Comparison of ENCODE assay signal across 34 cellular contexts in the genomic region with DNA sequence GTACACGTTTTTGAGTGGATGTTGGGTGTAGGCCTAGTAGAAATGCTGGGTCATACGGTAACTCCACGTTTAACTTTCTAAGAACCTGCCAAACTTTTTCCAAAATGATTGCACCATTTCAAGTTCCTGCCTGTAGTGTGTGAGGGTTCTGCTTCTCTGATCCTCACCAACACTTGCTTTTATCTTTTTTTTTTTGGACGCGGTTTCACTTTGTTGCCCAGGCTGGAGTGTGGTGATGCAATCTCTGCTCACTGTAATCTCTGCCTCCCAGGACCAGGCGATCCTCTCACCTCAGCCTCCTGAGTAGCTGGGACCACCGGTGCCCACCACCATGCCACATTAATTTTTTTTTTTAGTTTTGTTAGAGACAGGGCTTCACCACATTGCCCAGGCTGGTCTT. TPM values are rescaled to one million over a fixed set of nuclear protein-coding genes. Genes with fewer than 3 reads are reported as not detected.
DNase-seq lines count a peak whose midpoint lies in the region; ATAC-seq, FAIRE-seq and TF ChIP-seq lines count a peak whose summit lies in the region.
"Had no signal": no experiment of that assay in that cellular context is flagged by ENCODE, and none has a peak within 500 bp of the region (broad histone marks: within the 10 kb centered on the region; RNA-seq: fewer than 3 reads in every experiment).

No MANE protein-coding gene starts in this region.

- H3K4me3 ChIP-seq in A673 (ENCODE audit: low read depth, low read length, poor library complexity, severe bottlenecking) (no peak overlapping the region), GM23338 (no peak overlapping the region), kidney (ENCODE audit: low read length in 2 of 2) (no peak overlapping the region), small intestine (ENCODE audit: low read depth in 1 of 2, low read length in 2 of 2) (no peak overlapping the region)
- H3K4me3 ChIP-seq: right atrium auricular region, smooth muscle cell, thoracic aorta, uterus had no signal

- H3K36me3 Mint-ChIP-seq in GM23338 (ENCODE audit: low read depth), result peaks cover 81% of the 10 kb centered on the region

- WGBS in small intestine, 3 donors, result 79 to 86% (median 80%) methylated on average over 7 of the region's 7 CpGs

- H3K4me1 ChIP-seq in A673 (ENCODE audit: insufficient read depth, low read length, poor library complexity, severe bottlenecking), result peaks cover 14% of the 10 kb centered on the region
- H3K4me1 ChIP-seq in GM23338 (ENCODE audit: insufficient read depth), result peaks cover 6% of the 10 kb centered on the region; the same call in 1 of the 2 replicates
- no peaks in the 10 kb centered on the region for H3K4me1 ChIP-seq in kidney (ENCODE audit: control insufficient read depth in 1 of 2, insufficient read depth in 1 of 2, low read depth in 1 of 2, low read length in 2 of 2)
- H3K4me1 ChIP-seq in small intestine (ENCODE audit: control insufficient read depth in 2 of 2, insufficient read depth in 1 of 2, low read depth in 1 of 2, low read length in 1 of 2), result no peaks in the 10 kb centered on the region
- H3K4me1 ChIP-seq: parathyroid adenoma, right atrium auricular region, uterus had no signal

- peaks cover 25% of the 10 kb centered on the region for H3K4me1 Mint-ChIP-seq in GM23338

- H3K27me3 Mint-ChIP-seq in GM23338 (ENCODE audit: insufficient read depth, low read depth, poor library complexity), result peaks cover 17% of the 10 kb centered on the region
- H3K27me3 Mint-ChIP-seq: activated CD4-positive, alpha-beta memory T cell treated with anti-CD3 and anti-CD28 coated beads for 36 hours; CD8-positive, alpha-beta memory T cell; memory B cell; stimulated activated naive CD8-positive, alpha-beta T cell treated with anti-CD3 and anti-CD28 coated beads, Interleukin-15, amount 100 ng/mL, for 72 hours had no signal

- H2AFZ ChIP-seq in GM23338, result no peak overlapping the region
- H2AFZ ChIP-seq: parathyroid adenoma had no signal

- ATAC-seq in GM23338 (no peak), GM21619 (IDR thresholded peaks at IDR 0.05; ENCODE audit: unreplicated experiment) (no peak)
- ATAC-seq: left cardiac atrium; PC-3; SK-N-SH treated with all-trans-retinoic acid at 6 μM for 48 hours; stimulated activated naive CD8-positive, alpha-beta T cell treated with anti-CD3 and anti-CD28 coated beads, Interleukin-15, amount 100 ng/mL, for 72 hours had no signal

- H3F3A ChIP-seq in GM23338 (replicated peaks; ENCODE audit: low read depth), result no peaks in the 10 kb centered on the region; the same call in 1 of the 2 replicates

- H3K27ac Mint-ChIP-seq in GM23338, result 0 out of 2 replicates have a peak overlapping the region, but pooled peaks have one; percentile 67
- H3K27ac Mint-ChIP-seq: activated CD4-positive, alpha-beta memory T cell treated with anti-CD3 and anti-CD28 coated beads for 36 hours; activated naive CD4-positive, alpha-beta T cell treated with anti-CD3 and anti-CD28 coated beads for 36 hours; memory B cell; T-helper 1 cell treated with Interleukin-12 subunit alpha and Interleukin-12 subunit beta and Interleukin-4 antibody, amounts not matched to agents 30 μg/mL and 1 μg/mL, for 36 hours had no signal

- peaks cover 47% of the 10 kb centered on the region for H3K36me3 ChIP-seq in A673 (ENCODE audit: insufficient read depth, low read length, poor library complexity, severe bottlenecking)
- peaks cover 26% of the 10 kb centered on the region for H3K36me3 ChIP-seq in GM23338 (ENCODE audit: insufficient read depth)
- H3K36me3 ChIP-seq in kidney (ENCODE audit: control insufficient read depth in 1 of 2, insufficient read depth in 2 of 2, low read length in 2 of 2), result peaks cover 2 to 10% of the 10 kb centered on the region in 2 donors
- peaks cover 0 to 2% of the 10 kb centered on the region in 2 donors for H3K36me3 ChIP-seq in small intestine (ENCODE audit: control insufficient read depth in 2 of 2, insufficient read depth in 2 of 2, low read length in 2 of 2)
- H3K36me3 ChIP-seq: uterus had no signal

- FAIRE-seq in kidney (lab: Jason Lieb, UNC) (no peak), small intestine (lab: Jason Lieb, UNC) (no peak)
- FAIRE-seq: A204.1, endothelial cell of umbilical vein had no signal

- CTCF ChIA-PET in A673 (lab: Charles Lee), result interaction anchor here (0.7 kb wide), 1 partner anchor 80 kb away, joined by 5 read pairs; no protein-coding TSS in a partner anchor
- CTCF ChIA-PET in RWPE1 (lab: Yijun Ruan, JAX), result interaction anchor here (0.6 kb wide), 1 partner anchor 29 kb away, joined by 4 read pairs; no protein-coding TSS in a partner anchor

- H3K4me2 ChIP-seq in GM23338, result no peak overlapping the region
- H3K4me2 ChIP-seq: smooth muscle cell had no signal

- peaks cover 9% of the 10 kb centered on the region for H3K9me3 ChIP-seq in A673 (ENCODE audit: low read depth, low read length, poor library complexity, severe bottlenecking)
- H3K9me3 ChIP-seq in kidney (ENCODE audit: control insufficient read depth in 1 of 2, low read length in 2 of 2), result peaks cover 0 to 8% of the 10 kb centered on the region in 2 donors
- H3K9me3 ChIP-seq in small intestine (ENCODE audit: control insufficient read depth, low read depth), result no peaks in the 10 kb centered on the region
- H3K9me3 ChIP-seq: uterus had no signal

- H3K4me3 Mint-ChIP-seq in GM23338, result no peak overlapping the region
- H3K4me3 Mint-ChIP-seq: activated CD4-positive, alpha-beta memory T cell treated with anti-CD3 and anti-CD28 coated beads for 36 hours; activated naive CD4-positive, alpha-beta T cell treated with anti-CD3 and anti-CD28 coated beads for 36 hours; memory B cell; stimulated activated naive CD8-positive, alpha-beta T cell treated with anti-CD3 and anti-CD28 coated beads, Interleukin-15, amount 100 ng/mL, for 72 hours; T-helper 1 cell treated with Interleukin-12 subunit alpha and Interleukin-12 subunit beta and Interleukin-4 antibody, amounts not matched to agents 30 μg/mL and 1 μg/mL, for 36 hours had no signal

- H3K79me2 ChIP-seq in GM23338 (replicated peaks; ENCODE audit: insufficient read depth), result peaks cover 7% of the 10 kb centered on the region

- no peak for DNase-seq in A673 (ENCODE audit: low spot score)
- no peak for DNase-seq in GM23338 (ENCODE audit: low spot score)
- DNase-seq in RWPE1 (ENCODE audit: low spot score), result no peak
- DNase-seq in kidney, result peak; percentile 12
- no peak for DNase-seq in GOT3 (lab: John Stamatoyannopoulos, UW)
- DNase-seq in OCI-M2 (lab: John Stamatoyannopoulos, UW; ENCODE audit: unreplicated experiment), result no peak
- DNase-seq in small intestine, result no peak
- DNase-seq: activated CD4-positive, alpha-beta memory T cell treated with anti-CD3 and anti-CD28 coated beads for 36 hours; activated CD4-positive, CD25-positive, alpha-beta regulatory T cell treated with anti-CD3 and anti-CD28 coated beads, Interleukin-2, amount 50 U/mL, for 72 hours; activated naive CD4-positive, alpha-beta T cell treated with anti-CD3 and anti-CD28 coated beads for 36 hours; DMS 273 treated with DMSO at 0.1 percent for 48 hours; EL; H7; hypothalamus; NCI-H1092 treated with DMSO at 0.1 percent for 48 hours; NCI-H1694 treated with DMSO at 0.1 percent for 48 hours; NCI-H2171; NCI-H510A treated with DMSO at 0.1 percent for 48 hours; PC-3; stimulated activated naive CD8-positive, alpha-beta T cell treated with anti-CD3 and anti-CD28 coated beads, Interleukin-15, amount 100 ng/mL, for 72 hours; uterus had no signal

- BruUV-seq in A673 (replicated peaks; lab: Mats Ljungman, UMichigan), result no TSS peak

- H3K27me3 ChIP-seq in A673 (replicated peaks; ENCODE audit: insufficient read depth, low read depth, low read length, poor library complexity), result no peaks in the 10 kb centered on the region
- no peaks in the 10 kb centered on the region for H3K27me3 ChIP-seq in GM23338 (ENCODE audit: insufficient read depth)
- H3K27me3 ChIP-seq in small intestine (ENCODE audit: control insufficient read depth in 2 of 2, insufficient read depth in 2 of 2, low read length in 2 of 2), result no peaks in the 10 kb centered on the region
- H3K27me3 ChIP-seq: right atrium auricular region, uterus had no signal

- no peak overlapping the region for H3K9ac ChIP-seq in kidney (ENCODE audit: low read length in 2 of 2)
- H3K9ac ChIP-seq: parathyroid adenoma had no signal

- H3K9me3 Mint-ChIP-seq in GM23338, result peaks cover 11% of the 10 kb centered on the region; the same call in 2 of the 3 replicates

- peak overlapping the region; percentile 49 for H3K27ac ChIP-seq in A673 (ENCODE audit: low read depth, low read length, poor library complexity, severe bottlenecking)
- no peak overlapping the region for H3K27ac ChIP-seq in GM23338 (ENCODE audit: low read depth)
- peak overlapping the region; percentile 8; the same call in 1 of the 2 replicates for H3K27ac ChIP-seq in RWPE1
- H3K27ac ChIP-seq in kidney (ENCODE audit: low read depth in 2 of 2, low read length in 2 of 2), result no peak overlapping the region
- H3K27ac ChIP-seq in small intestine (ENCODE audit: low read depth in 1 of 2, low read length in 1 of 2), result no peak overlapping the region
- H3K27ac ChIP-seq: parathyroid adenoma, right atrium auricular region, thoracic aorta, uterus had no signal

- peaks cover 4% of the 10 kb centered on the region for H4K20me1 ChIP-seq in GM23338 (replicated peaks; ENCODE audit: insufficient read depth)

- intact Hi-C loops in A673 (cut with micrococcal nuclease; ENCODE audit: unreplicated experiment), result no loop called here
- intact Hi-C loops in kidney (cut with DNase I), result no loop called here

- H3K9me2 ChIP-seq in GM23338 (ENCODE audit: insufficient read depth), result no peaks in the 10 kb centered on the region

- TF ChIP-seq CTCF in A673 (conservative IDR thresholded peaks at IDR 0.05; ENCODE audit: low read depth, low read length), result no peak
- no peak for TF ChIP-seq CTCF in GM23338 (conservative IDR thresholded peaks at IDR 0.05; ENCODE audit: low read depth in 2 of 2)
- no peak for TF ChIP-seq CTCF in RWPE1 (conservative IDR thresholded peaks at IDR 0.05; ENCODE audit: low read depth)
- no peak for TF ChIP-seq CTCF in kidney (IDR thresholded peaks at IDR 0.05; ENCODE audit: borderline replicate concordance, extremely low read depth, insufficient read depth)

- POLR2A ChIA-PET in A673 (lab: Charles Lee; ENCODE audit: low non-redundant PET), result no interaction called here
- POLR2A ChIA-PET in RWPE1 (lab: Yijun Ruan, JAX; ENCODE audit: low non-redundant PET), result no interaction called here

TF ChIP-seq in GM23338, 12 proteins besides CTCF, POLR2A, EP300 and RAD21 (continues in another document):
- TF ChIP-seq EZH2 (IDR thresholded peaks at IDR 0.05; ENCODE audit: low read depth, unreplicated experiment), result no peak

RNA-seq across cellular contexts. Expression of a gene that starts 23.5 kb away (rescaled TPM):
- total RNA-seq in A673 (2021) (not detected in 2 replicates), kidney (0.25 TPM)
- 0.17 TPM in 1 of 2 replicates, not detected in the other for total RNA-seq in GM23338 (2014; rRNA removed; shearing (Covaris generic))
- polyA plus RNA-seq in GM23338 (2016; fragmentation: Nextera tagmentation; extraction: Ambion mirVana) (0.13 and 0.19 TPM in 2 replicates), kidney (ENCODE audit: insufficient read depth, low read depth, low replicate concordance) (0.30 TPM), small intestine (under 1 TPM in 2 of 3 donors, not detected in 1; 0.04 to 0.27 TPM)
- total RNA-seq: activated CD4-positive, alpha-beta memory T cell treated with anti-CD3 and anti-CD28 coated beads for 36 hours; activated naive CD4-positive, alpha-beta T cell treated with anti-CD3 and anti-CD28 coated beads for 36 hours; CD8-positive, alpha-beta memory T cell; H7; left cardiac atrium; PC-3; right atrium auricular region; thoracic aorta had no signal
- polyA plus RNA-seq: CD8-positive, alpha-beta memory T cell; neural cell had no signal

Comparison
In these comparisons a context has a peak if more than half of its experiments do, and no peak if none do; other contexts are left out.
1. H3K27ac ChIP-seq: peak in A673 (single experiment) and RWPE1 (single experiment); none in GM23338 (single experiment), kidney (0 of 2) and small intestine (0 of 2).